In the genomic region with DNA sequence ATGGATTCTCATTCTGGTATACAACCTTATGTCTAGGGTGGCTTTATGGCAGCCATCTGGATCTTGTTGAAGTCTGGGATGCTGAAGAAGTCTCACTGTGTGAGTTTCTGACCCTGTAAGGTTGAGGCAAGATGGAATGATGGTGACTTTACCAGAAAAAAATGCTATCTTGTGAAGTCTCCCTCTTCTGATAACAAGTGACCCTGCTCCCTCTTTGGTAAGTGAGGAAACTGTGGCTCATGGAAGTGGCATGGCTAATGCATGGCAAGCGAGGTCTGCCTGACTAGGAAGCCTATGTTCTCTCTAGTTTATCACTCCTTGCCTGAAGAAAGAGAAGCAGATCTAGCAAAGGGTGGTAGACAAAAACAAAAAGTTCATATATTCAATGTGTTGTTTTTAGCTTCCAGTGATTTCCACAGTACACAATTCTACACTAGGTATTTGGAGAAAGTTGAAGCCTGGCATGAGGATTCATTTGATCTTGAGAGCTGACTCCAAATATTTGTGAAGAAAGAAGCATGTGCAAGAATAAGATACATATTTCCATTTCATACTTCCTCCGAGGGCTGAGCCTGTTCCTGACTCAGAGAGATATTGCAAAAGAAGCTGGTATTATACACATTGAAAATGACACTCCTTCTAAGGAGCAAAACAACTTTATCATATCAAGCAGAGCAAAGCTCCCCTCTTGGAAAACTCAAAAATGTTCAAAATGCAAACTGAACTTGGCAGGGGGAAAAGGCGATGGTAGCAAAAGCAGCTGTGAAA, we compare ENCODE assay signal across 1 cellular context.
TF ChIP-seq lines count a peak whose summit lies in the region.

No MANE protein-coding gene starts in this region.

TF ChIP-seq in HepG2, 621 proteins besides CTCF, POLR2A, EP300 and RAD21 (continued from another document):
- TF ChIP-seq PBX3 (CRISPR knock-in tag; IDR thresholded peaks at IDR 0.05; ENCODE audit: borderline replicate concordance) (no peak), ELF1 (CRISPR knock-in tag; IDR thresholded peaks at IDR 0.05) (no peak), GPN1 (CRISPR knock-in tag; IDR thresholded peaks at IDR 0.05; ENCODE audit: borderline replicate concordance) (no peak), ZNF800 (CRISPR knock-in tag; IDR thresholded peaks at IDR 0.05) (no peak), ZMAT3 (CRISPR knock-in tag; conservative IDR thresholded peaks at IDR 0.05) (no peak)
- TF ChIP-seq, protein P1, sequence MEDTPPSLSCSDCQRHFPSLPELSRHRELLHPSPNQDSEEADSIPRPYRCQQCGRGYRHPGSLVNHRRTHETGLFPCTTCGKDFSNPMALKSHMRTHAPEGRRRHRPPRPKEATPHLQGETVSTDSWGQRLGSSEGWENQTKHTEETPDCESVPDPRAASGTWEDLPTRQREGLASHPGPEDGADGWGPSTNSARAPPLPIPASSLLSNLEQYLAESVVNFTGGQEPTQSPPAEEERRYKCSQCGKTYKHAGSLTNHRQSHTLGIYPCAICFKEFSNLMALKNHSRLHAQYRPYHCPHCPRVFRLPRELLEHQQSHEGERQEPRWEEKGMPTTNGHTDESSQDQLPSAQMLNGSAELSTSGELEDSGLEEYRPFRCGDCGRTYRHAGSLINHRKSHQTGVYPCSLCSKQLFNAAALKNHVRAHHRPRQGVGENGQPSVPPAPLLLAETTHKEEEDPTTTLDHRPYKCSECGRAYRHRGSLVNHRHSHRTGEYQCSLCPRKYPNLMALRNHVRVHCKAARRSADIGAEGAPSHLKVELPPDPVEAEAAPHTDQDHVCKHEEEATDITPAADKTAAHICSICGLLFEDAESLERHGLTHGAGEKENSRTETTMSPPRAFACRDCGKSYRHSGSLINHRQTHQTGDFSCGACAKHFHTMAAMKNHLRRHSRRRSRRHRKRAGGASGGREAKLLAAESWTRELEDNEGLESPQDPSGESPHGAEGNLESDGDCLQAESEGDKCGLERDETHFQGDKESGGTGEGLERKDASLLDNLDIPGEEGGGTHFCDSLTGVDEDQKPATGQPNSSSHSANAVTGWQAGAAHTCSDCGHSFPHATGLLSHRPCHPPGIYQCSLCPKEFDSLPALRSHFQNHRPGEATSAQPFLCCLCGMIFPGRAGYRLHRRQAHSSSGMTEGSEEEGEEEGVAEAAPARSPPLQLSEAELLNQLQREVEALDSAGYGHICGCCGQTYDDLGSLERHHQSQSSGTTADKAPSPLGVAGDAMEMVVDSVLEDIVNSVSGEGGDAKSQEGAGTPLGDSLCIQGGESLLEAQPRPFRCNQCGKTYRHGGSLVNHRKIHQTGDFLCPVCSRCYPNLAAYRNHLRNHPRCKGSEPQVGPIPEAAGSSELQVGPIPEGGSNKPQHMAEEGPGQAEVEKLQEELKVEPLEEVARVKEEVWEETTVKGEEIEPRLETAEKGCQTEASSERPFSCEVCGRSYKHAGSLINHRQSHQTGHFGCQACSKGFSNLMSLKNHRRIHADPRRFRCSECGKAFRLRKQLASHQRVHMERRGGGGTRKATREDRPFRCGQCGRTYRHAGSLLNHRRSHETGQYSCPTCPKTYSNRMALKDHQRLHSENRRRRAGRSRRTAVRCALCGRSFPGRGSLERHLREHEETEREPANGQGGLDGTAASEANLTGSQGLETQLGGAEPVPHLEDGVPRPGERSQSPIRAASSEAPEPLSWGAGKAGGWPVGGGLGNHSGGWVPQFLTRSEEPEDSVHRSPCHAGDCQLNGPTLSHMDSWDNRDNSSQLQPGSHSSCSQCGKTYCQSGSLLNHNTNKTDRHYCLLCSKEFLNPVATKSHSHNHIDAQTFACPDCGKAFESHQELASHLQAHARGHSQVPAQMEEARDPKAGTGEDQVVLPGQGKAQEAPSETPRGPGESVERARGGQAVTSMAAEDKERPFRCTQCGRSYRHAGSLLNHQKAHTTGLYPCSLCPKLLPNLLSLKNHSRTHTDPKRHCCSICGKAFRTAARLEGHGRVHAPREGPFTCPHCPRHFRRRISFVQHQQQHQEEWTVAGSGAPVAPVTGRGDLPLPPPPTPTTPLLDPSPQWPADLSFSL (CRISPR knock-in tag; IDR thresholded peaks at IDR 0.05), result no peak
- TF ChIP-seq, protein P2, sequence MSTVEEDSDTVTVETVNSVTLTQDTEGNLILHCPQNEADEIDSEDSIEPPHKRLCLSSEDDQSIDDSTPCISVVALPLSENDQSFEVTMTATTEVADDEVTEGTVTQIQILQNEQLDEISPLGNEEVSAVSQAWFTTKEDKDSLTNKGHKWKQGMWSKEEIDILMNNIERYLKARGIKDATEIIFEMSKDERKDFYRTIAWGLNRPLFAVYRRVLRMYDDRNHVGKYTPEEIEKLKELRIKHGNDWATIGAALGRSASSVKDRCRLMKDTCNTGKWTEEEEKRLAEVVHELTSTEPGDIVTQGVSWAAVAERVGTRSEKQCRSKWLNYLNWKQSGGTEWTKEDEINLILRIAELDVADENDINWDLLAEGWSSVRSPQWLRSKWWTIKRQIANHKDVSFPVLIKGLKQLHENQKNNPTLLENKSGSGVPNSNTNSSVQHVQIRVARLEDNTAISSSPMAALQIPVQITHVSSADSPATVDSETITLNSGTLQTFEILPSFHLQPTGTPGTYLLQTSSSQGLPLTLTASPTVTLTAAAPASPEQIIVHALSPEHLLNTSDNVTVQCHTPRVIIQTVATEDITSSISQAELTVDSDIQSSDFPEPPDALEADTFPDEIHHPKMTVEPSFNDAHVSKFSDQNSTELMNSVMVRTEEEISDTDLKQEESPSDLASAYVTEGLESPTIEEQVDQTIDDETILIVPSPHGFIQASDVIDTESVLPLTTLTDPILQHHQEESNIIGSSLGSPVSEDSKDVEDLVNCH (CRISPR knock-in tag; IDR thresholded peaks at IDR 0.05), result no peak
